12 cellular contexts compared by ENCODE assay signal in genomic region chr5:89301572-89302025, GRCh38.
DNase-seq lines count a peak whose midpoint lies in the region; ATAC-seq lines count a peak whose summit lies in the region.
"Had no signal": no experiment of that assay in that cellular context is flagged by ENCODE, and none has a peak within 500 bp of the region (broad histone marks: within the 10 kb centered on the region; RNA-seq: fewer than 3 reads in every experiment).

No MANE protein-coding gene starts in this region.

- H2BK12ac ChIP-seq in trophoblast cell (ENCODE audit: low read length), result no peak overlapping the region

- no peaks in the 10 kb centered on the region for H4K20me1 ChIP-seq in Karpas-422 (ENCODE audit: insufficient read depth, low read depth, low read length)

- no peak overlapping the region for H3K27ac ChIP-seq in Karpas-422 (ENCODE audit: low read length)
- no peak overlapping the region for H3K27ac ChIP-seq in trophoblast cell (ENCODE audit: low read depth, low read length)
- H3K27ac ChIP-seq: C4-2B had no signal

- H3K4ac ChIP-seq in trophoblast cell (ENCODE audit: low read depth, low read length), result no peak overlapping the region

- H3K4me2 ChIP-seq in Karpas-422 (ENCODE audit: low read depth, low read length, poor library complexity, severe bottlenecking), result no peak overlapping the region
- no peak overlapping the region for H3K4me2 ChIP-seq in trophoblast cell (ENCODE audit: low read length)

- no peaks in the 10 kb centered on the region for H3K27me3 ChIP-seq in Karpas-422 (ENCODE audit: low read length)
- no peaks in the 10 kb centered on the region for H3K27me3 ChIP-seq in trophoblast cell (ENCODE audit: insufficient read depth, low read length)

- no CpG with 5 or more reads among the region's 3 CpGs for WGBS in trophoblast cell (ENCODE audit: extremely low coverage, insufficient coverage, insufficient read length)

- peak; percentile 38 for DNase-seq in RPMI8226
- DNase-seq in Karpas-422, result no peak
- DNase-seq in trophoblast cell, result no peak
- no peak for DNase-seq in T1000 (lab: John Stamatoyannopoulos, UW)
- DNase-seq: activated CD4-positive, CD25-positive, alpha-beta regulatory T cell treated with anti-CD3 and anti-CD28 coated beads, Interleukin-2, amount 50 U/mL, for 72 hours; activated naive CD8-positive, alpha-beta T cell treated with anti-CD3 and anti-CD28 coated beads, Interleukin-2, amount 10 ng/mL, durations not matched to agents 7 days and 5 days; NCI-H187 treated with DMSO at 0.1 percent for 48 hours had no signal

- no peak overlapping the region for H3K4me3 ChIP-seq in Karpas-422 (ENCODE audit: low read length)
- no peak overlapping the region for H3K4me3 ChIP-seq in trophoblast cell (ENCODE audit: low read depth, low read length)

- no peaks in the 10 kb centered on the region for H3K27me3 Mint-ChIP-seq in activated T-helper 17 cell treated with anti-CD3 and anti-CD28 coated beads, Interleukin-2, amount 50 U/mL, for 72 hours
- H3K27me3 Mint-ChIP-seq: activated naive CD8-positive, alpha-beta T cell treated with anti-CD3 and anti-CD28 coated beads, Interleukin-2, amount 10 ng/mL, durations not matched to agents 7 days and 5 days had no signal

- no peaks in the 10 kb centered on the region for H3K9me2 ChIP-seq in Karpas-422 (replicated peaks; ENCODE audit: insufficient read depth, low read length)

- no peak overlapping the region for H4K91ac ChIP-seq in trophoblast cell (ENCODE audit: low read depth, low read length)

- H4K12ac ChIP-seq in trophoblast cell (ENCODE audit: low read depth, low read length), result no peak overlapping the region

- no peak overlapping the region for H2AK5ac ChIP-seq in trophoblast cell (ENCODE audit: low read length)

- H3K27ac Mint-ChIP-seq in activated T-helper 17 cell treated with anti-CD3 and anti-CD28 coated beads, Interleukin-2, amount 50 U/mL, for 72 hours, result no peak overlapping the region
- H3K27ac Mint-ChIP-seq: activated naive CD8-positive, alpha-beta T cell treated with anti-CD3 and anti-CD28 coated beads, Interleukin-2, amount 10 ng/mL, durations not matched to agents 7 days and 5 days had no signal

- no peak overlapping the region for H3K18ac ChIP-seq in trophoblast cell (ENCODE audit: low read length)

- no peaks in the 10 kb centered on the region for H3K36me3 Mint-ChIP-seq in activated T-helper 17 cell treated with anti-CD3 and anti-CD28 coated beads, Interleukin-2, amount 50 U/mL, for 72 hours (ENCODE audit: low read depth)
- H3K36me3 Mint-ChIP-seq: activated naive CD8-positive, alpha-beta T cell treated with anti-CD3 and anti-CD28 coated beads, Interleukin-2, amount 10 ng/mL, durations not matched to agents 7 days and 5 days had no signal

- H3K79me1 ChIP-seq in trophoblast cell (ENCODE audit: low read length), result no peaks in the 10 kb centered on the region

- H2BK5ac ChIP-seq in trophoblast cell (ENCODE audit: low read depth, low read length, poor library complexity), result no peak overlapping the region

- H3K9ac ChIP-seq in Karpas-422 (ENCODE audit: low read length), result no peak overlapping the region
- H3K9ac ChIP-seq in trophoblast cell (ENCODE audit: low read length), result no peak overlapping the region

- H3K9me3 ChIP-seq in Karpas-422 (ENCODE audit: low read length), result no peaks in the 10 kb centered on the region
- H3K9me3 ChIP-seq in trophoblast cell (ENCODE audit: insufficient read depth, low read depth, low read length), result no peaks in the 10 kb centered on the region

- H3K79me2 ChIP-seq in Karpas-422 (ENCODE audit: low read length), result no peaks in the 10 kb centered on the region
- no peaks in the 10 kb centered on the region for H3K79me2 ChIP-seq in trophoblast cell (ENCODE audit: control insufficient read depth, insufficient read depth, low read length, poor library complexity)

- H3K4me3 Mint-ChIP-seq in activated T-helper 17 cell treated with anti-CD3 and anti-CD28 coated beads, Interleukin-2, amount 50 U/mL, for 72 hours, result no peak overlapping the region
- H3K4me3 Mint-ChIP-seq: activated naive CD8-positive, alpha-beta T cell treated with anti-CD3 and anti-CD28 coated beads, Interleukin-2, amount 10 ng/mL, durations not matched to agents 7 days and 5 days had no signal

- H3K36me3 ChIP-seq in Karpas-422 (ENCODE audit: insufficient read depth, low read length) (no peaks in the 10 kb centered on the region), trophoblast cell (ENCODE audit: control insufficient read depth in 1 of 2, insufficient read depth in 2 of 2, low read length in 2 of 2) (no peaks in the 10 kb centered on the region)

- no peak overlapping the region for H2BK120ac ChIP-seq in trophoblast cell (ENCODE audit: insufficient read depth, low read length, poor library complexity)

- H2AFZ ChIP-seq in Karpas-422 (ENCODE audit: low read length), result no peak overlapping the region
- no peak overlapping the region for H2AFZ ChIP-seq in trophoblast cell (ENCODE audit: insufficient read depth, low read length, poor library complexity)

- H3K4me1 ChIP-seq in Karpas-422 (ENCODE audit: low read length), result no peaks in the 10 kb centered on the region
- H3K4me1 ChIP-seq in trophoblast cell (ENCODE audit: control insufficient read depth in 1 of 2, insufficient read depth in 2 of 2, low read length in 2 of 2), result no peaks in the 10 kb centered on the region

- H4K8ac ChIP-seq in trophoblast cell (ENCODE audit: low read depth, low read length), result no peak overlapping the region

- ATAC-seq in GM18508 (IDR thresholded peaks at IDR 0.05; ENCODE audit: insufficient read depth, unreplicated experiment), result peak; percentile 70
- ATAC-seq in GM21423 (IDR thresholded peaks at IDR 0.05; ENCODE audit: unreplicated experiment), result peak; percentile 74
- ATAC-seq in HG03060 (IDR thresholded peaks at IDR 0.05; ENCODE audit: low read depth, unreplicated experiment), result peak; percentile 63
- ATAC-seq in activated T-helper 17 cell treated with anti-CD3 and anti-CD28 coated beads, Interleukin-2, amount 50 U/mL, for 72 hours (replicated peaks), result no peak

- H3K23ac ChIP-seq in trophoblast cell (ENCODE audit: low read length), result no peak overlapping the region

- peaks cover 4% of the 10 kb centered on the region for H3K9me3 Mint-ChIP-seq in activated T-helper 17 cell treated with anti-CD3 and anti-CD28 coated beads, Interleukin-2, amount 50 U/mL, for 72 hours
- H3K9me3 Mint-ChIP-seq: activated naive CD8-positive, alpha-beta T cell treated with anti-CD3 and anti-CD28 coated beads, Interleukin-2, amount 10 ng/mL, durations not matched to agents 7 days and 5 days had no signal

- H3K14ac ChIP-seq in trophoblast cell (ENCODE audit: low read length), result no peak overlapping the region

- no peaks in the 10 kb centered on the region for H3K4me1 Mint-ChIP-seq in activated T-helper 17 cell treated with anti-CD3 and anti-CD28 coated beads, Interleukin-2, amount 50 U/mL, for 72 hours
- H3K4me1 Mint-ChIP-seq: activated naive CD8-positive, alpha-beta T cell treated with anti-CD3 and anti-CD28 coated beads, Interleukin-2, amount 10 ng/mL, durations not matched to agents 7 days and 5 days had no signal
